ENCODE assay signal across 11 cellular contexts in the genomic region with DNA sequence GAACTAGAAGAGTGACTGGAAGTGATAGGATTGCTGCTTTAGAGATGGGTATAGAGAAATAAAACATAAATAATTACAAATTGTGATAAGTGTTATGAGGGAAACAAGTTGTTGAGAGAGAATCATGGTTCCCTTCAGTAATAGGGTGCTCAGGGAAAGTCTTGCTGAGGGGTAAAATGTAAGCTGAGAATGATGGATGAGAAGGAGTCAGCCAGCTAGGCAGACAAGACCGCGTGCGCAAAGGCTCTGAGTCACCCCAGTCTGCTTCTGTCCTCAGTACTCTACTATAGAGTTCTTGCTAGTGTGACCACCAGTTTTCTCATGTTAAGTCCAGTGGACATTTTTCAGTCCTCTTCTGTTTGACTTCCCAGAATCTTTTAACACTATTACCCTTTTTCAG. TPM values are rescaled to one million over a fixed set of nuclear protein-coding genes. Genes with fewer than 3 reads are reported as not detected.
DNase-seq lines count a peak whose midpoint lies in the region; ATAC-seq lines count a peak whose summit lies in the region.
"Had no signal": no experiment of that assay in that cellular context is flagged by ENCODE, and none has a peak within 500 bp of the region (broad histone marks: within the 10 kb centered on the region; RNA-seq: fewer than 3 reads in every experiment).

No MANE protein-coding gene starts in this region.

- DNase-seq in COLO668 (lab: John Stamatoyannopoulos, UW; ENCODE audit: unreplicated experiment) (peak; percentile 38), SJSA1 (ENCODE audit: low read depth in 1 of 2, low spot score in 2 of 2) (peak; percentile 62 to 75), islet precursor cell (peak; percentile 65), CD1c-positive myeloid dendritic cell (ENCODE audit: extremely low spot score) (no peak), SK-N-DZ (ENCODE audit: low spot score) (no peak), pons (ENCODE audit: low spot score) (no peak)
- DNase-seq: activated naive CD4-positive, alpha-beta T cell; hippocampal formation; NCI-H2029 had no signal

- no peaks in the 10 kb centered on the region for H3K9me3 ChIP-seq in SJSA1 (replicated peaks)

- H3K27me3 ChIP-seq in SJSA1 (replicated peaks), result no peaks in the 10 kb centered on the region

- ATAC-seq in GM18498 (IDR thresholded peaks at IDR 0.05; ENCODE audit: unreplicated experiment), result peak; percentile 23

- H3K4me3 ChIP-seq in SJSA1, result no peak overlapping the region

- H3K27ac ChIP-seq in SJSA1, result no peak overlapping the region
- H3K27ac ChIP-seq: VCaP had no signal

- peaks cover 30% of the 10 kb centered on the region for H3K4me1 ChIP-seq in SJSA1 (replicated peaks)

- no peaks in the 10 kb centered on the region for H3K36me3 ChIP-seq in SJSA1

RNA-seq across cellular contexts. Expression of a gene that starts 39.5 kb away (rescaled TPM):
- total RNA-seq in SJSA1 (2014; rRNA removed; shearing (Covaris generic)), result 28.3 and 29.7 TPM in 2 replicates
- 14.2 and 14.9 TPM in 2 replicates for polyA plus RNA-seq in SK-N-DZ (2014; cell fraction: cytosol; rRNA removed)
- polyA plus RNA-seq in SK-N-DZ (2014; cell fraction: nucleus; rRNA removed), result 22.7 and 24.6 TPM in 2 replicates

Comparison
In these comparisons a context has a peak if more than half of its experiments do, and no peak if none do; other contexts are left out.
1. DNase-seq: peak in COLO668 (single experiment), SJSA1 (2 of 2) and islet precursor cell (single experiment); none in CD1c-positive myeloid dendritic cell (single experiment), SK-N-DZ (single experiment) and pons (single experiment).